10 cellular contexts compared by ENCODE assay signal in genomic region chr4:159758061-159758460, GRCh38.
"Had no signal": no experiment of that assay in that cellular context is flagged by ENCODE, and none has a peak within 500 bp of the region (broad histone marks: within the 10 kb centered on the region; RNA-seq: fewer than 3 reads in every experiment).

No MANE protein-coding gene starts in this region.

- ATAC-seq: GM23338, HCT116, K562 had no signal

- H3K4me3 ChIP-seq: GM23338, HAP-1, K562 had no signal

- FAIRE-seq: H1, H54, K562 had no signal

- H3K4me1 ChIP-seq: HAP-1 had no signal

- H3K36me3 ChIP-seq: HAP-1 had no signal

- H2AFZ ChIP-seq: GM23338 had no signal

- DNase-seq: HFFc6, IMR-90, KG1 had no signal

- H3K4me2 ChIP-seq: GM23338 had no signal

- H3K27ac ChIP-seq: HL-60 had no signal

- H3K9me3 ChIP-seq: HAP-1 had no signal
